In the genomic region with DNA sequence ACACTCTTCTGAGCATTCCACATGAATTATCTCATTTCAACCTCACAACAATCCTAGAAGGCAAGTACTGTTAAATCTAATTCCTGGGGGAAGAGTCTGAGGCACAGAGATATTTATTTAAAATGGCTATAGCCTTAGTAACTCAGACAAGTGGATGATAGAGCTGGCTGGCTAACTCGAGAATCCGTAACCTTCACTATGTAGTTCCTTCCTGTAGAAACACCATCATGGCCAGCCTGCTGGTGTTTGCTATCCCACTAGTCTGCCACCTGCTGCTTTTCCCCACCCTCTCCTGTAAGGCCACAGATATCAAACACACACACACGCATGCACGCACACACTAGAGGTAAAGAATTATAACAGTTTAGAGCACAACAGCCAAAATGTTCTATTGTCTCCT, we compare ENCODE assay signal across 1 cellular context.
TF ChIP-seq lines count a peak whose summit lies in the region.

No MANE protein-coding gene starts in this region.

TF ChIP-seq in H1, 55 proteins besides CTCF, POLR2A, EP300 and RAD21 (continued from another document):
- TF ChIP-seq RNF2 (IDR thresholded peaks at IDR 0.05; ENCODE audit: borderline replicate concordance, low read depth, low read length, missing control alignments, poor library complexity, severe bottlenecking), result no peak
- TF ChIP-seq MAFK (IDR thresholded peaks at IDR 0.05; ENCODE audit: low read depth, low read length), result no peak
- no peak for TF ChIP-seq HDAC2 (IDR thresholded peaks at IDR 0.05; ENCODE audit: borderline replicate concordance in 1 of 2, low read depth in 2 of 2, low read length in 2 of 2)
